In the genomic region with DNA sequence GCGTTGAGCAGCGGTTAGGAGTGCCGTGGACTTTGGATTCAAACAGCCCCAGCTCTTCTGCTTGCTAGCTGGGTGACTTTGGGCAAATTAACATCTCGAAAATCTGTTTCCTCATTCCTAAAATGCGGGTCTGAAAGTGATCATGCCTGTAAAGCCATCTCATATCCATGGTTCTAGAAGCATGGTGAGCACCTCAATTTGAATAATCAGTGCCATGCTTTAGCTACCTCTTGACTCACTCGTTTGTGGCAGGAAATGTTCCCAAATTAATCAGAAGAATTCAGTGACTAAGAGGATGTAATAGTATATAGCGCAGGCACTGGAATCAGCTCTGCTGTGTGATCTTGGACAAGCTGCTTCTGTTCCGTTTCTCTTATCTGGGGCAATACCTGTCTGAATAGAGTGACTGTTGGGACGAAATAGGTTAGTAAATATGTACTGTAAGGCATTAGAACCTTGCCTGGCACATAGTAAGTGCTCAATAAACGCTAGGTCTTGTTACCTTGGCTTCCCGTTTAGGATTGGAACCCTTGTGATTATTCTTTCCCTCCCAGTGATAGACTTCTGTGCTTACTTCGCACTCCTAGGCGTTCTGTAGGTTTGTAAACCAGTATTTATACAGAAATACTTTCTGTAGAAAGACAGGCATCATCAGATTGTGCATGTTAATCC, we compare ENCODE assay signal across 8 cellular contexts. TPM values are rescaled to one million over a fixed set of nuclear protein-coding genes. Genes with fewer than 3 reads are reported as not detected.
DNase-seq lines count a peak whose midpoint lies in the region; ATAC-seq and TF ChIP-seq lines count a peak whose summit lies in the region.

No MANE protein-coding gene starts in this region.

- H3K4me3 Mint-ChIP-seq in activated T-cell treated with anti-CD3 and anti-CD28 coated beads, Interleukin-2, amount 50 U/mL, for 24 hours, result peak overlapping the region; percentile 83
- H3K4me3 Mint-ChIP-seq in T-cell (peak overlapping the region; percentile 86 to 93 (median 91)), osteocyte (ENCODE audit: unreplicated experiment) (peak overlapping the region; percentile 93)

- POLR2A ChIA-PET in T-cell (lab: Charles Lee), result interaction anchor here in 1 of 2 donors (0.9 to 1.1 kb wide), 2 partner anchors 20 to 190 kb away, joined by 3 to 6 read pairs; no protein-coding TSS in a partner anchor

- no peaks in the 10 kb centered on the region for H3K36me3 Mint-ChIP-seq in activated T-cell treated with anti-CD3 and anti-CD28 coated beads, Interleukin-2, amount 50 U/mL, for 24 hours (ENCODE audit: low read depth)
- H3K36me3 Mint-ChIP-seq in T-cell (no peaks in the 10 kb centered on the region), osteocyte (ENCODE audit: unreplicated experiment) (no peaks in the 10 kb centered on the region)

- peak overlapping the region; percentile 76 for H3K4me3 ChIP-seq in fibroblast of the aortic adventitia (ENCODE audit: low read depth, low read length)

- no peak for DNase-seq in activated T-cell treated with anti-CD3 and anti-CD28 coated beads, Interleukin-2, amount 50 U/mL, for 24 hours
- DNase-seq in activated T-cell treated with anti-CD3 and anti-CD28 coated beads for 4 hours (no peak), T-cell (no peak), fibroblast of the aortic adventitia (ENCODE audit: low read depth) (peak; percentile 77), osteocyte (ENCODE audit: extremely low spot score, unreplicated experiment) (no peak), GM10266 (ENCODE audit: extremely low spot score) (no peak), Ammon's horn (ENCODE audit: low spot score) (no peak)

- ATAC-seq in T-cell (replicated peaks in 1 of 4), result no peak
- ATAC-seq in GM21447 (IDR thresholded peaks at IDR 0.05; ENCODE audit: unreplicated experiment), result no peak

- no peak for TF ChIP-seq CTCF in fibroblast of the aortic adventitia (IDR thresholded peaks at IDR 0.05; ENCODE audit: insufficient read depth, low read length)
- TF ChIP-seq CTCF in osteocyte (IDR thresholded peaks at IDR 0.05), result no peak
- no peak for TF ChIP-seq CTCF in GM10266 (IDR thresholded peaks at IDR 0.05; ENCODE audit: control insufficient read depth, insufficient read depth, low read depth, missing control alignments)

- CTCF ChIA-PET in T-cell (lab: Charles Lee), result interaction anchor here (0.7 to 4.2 kb wide), 5 partner anchors 27 to 1735 kb away, joined by 3 to 30 read pairs (median 4); a partner anchor contains a TSS

- H3K27ac Mint-ChIP-seq in activated T-cell treated with anti-CD3 and anti-CD28 coated beads, Interleukin-2, amount 50 U/mL, for 24 hours, result peak overlapping the region; percentile 85
- peak overlapping the region in 1 of 2 donors; percentile 55 for H3K27ac Mint-ChIP-seq in T-cell
- peak overlapping the region; percentile 86 for H3K27ac Mint-ChIP-seq in osteocyte (ENCODE audit: unreplicated experiment)

- no peaks in the 10 kb centered on the region for H3K9me3 Mint-ChIP-seq in activated T-cell treated with anti-CD3 and anti-CD28 coated beads, Interleukin-2, amount 50 U/mL, for 24 hours
- H3K9me3 Mint-ChIP-seq in T-cell (no peaks in the 10 kb centered on the region), osteocyte (ENCODE audit: unreplicated experiment) (no peaks in the 10 kb centered on the region)

- H3K27me3 Mint-ChIP-seq in activated T-cell treated with anti-CD3 and anti-CD28 coated beads, Interleukin-2, amount 50 U/mL, for 24 hours, result peaks cover 18% of the 10 kb centered on the region
- H3K27me3 Mint-ChIP-seq in T-cell (no peaks in the 10 kb centered on the region), osteocyte (ENCODE audit: unreplicated experiment) (no peaks in the 10 kb centered on the region)

- H3K4me1 Mint-ChIP-seq in activated T-cell treated with anti-CD3 and anti-CD28 coated beads, Interleukin-2, amount 50 U/mL, for 24 hours (ENCODE audit: low read depth), result peaks cover 20% of the 10 kb centered on the region
- peaks cover 22 to 30% (median 24%) of the 10 kb centered on the region in 3 donors for H3K4me1 Mint-ChIP-seq in T-cell
- H3K4me1 Mint-ChIP-seq in osteocyte (ENCODE audit: unreplicated experiment), result peaks cover 12% of the 10 kb centered on the region

RNA-seq across cellular contexts. Expression of a gene that starts 0.8 kb away (rescaled TPM):
- total RNA-seq in T-cell (1 to 10 TPM; 3.2 to 5.3 (median 3.6) TPM), fibroblast of the aortic adventitia (ENCODE audit: low replicate concordance) (9.6 and 29.3 TPM in 2 replicates), osteocyte (4.3 and 7.1 TPM in 2 replicates)

RNA-seq across cellular contexts. Expression of a gene that starts 32.4 kb away (rescaled TPM):
- total RNA-seq in T-cell, result 100 to 1,000 TPM; 275 to 308 (median 282) TPM
- 58.1 and 125 TPM in 2 replicates for total RNA-seq in fibroblast of the aortic adventitia (ENCODE audit: low replicate concordance)
- 120 and 130 TPM in 2 replicates for total RNA-seq in osteocyte

RNA-seq across cellular contexts. Expression of a gene that starts 53.0 kb away (rescaled TPM):
- 100 to 1,000 TPM; 196 to 240 (median 202) TPM for total RNA-seq in T-cell
- total RNA-seq in fibroblast of the aortic adventitia (ENCODE audit: low replicate concordance), result under 0.01 TPM in 1 of 2 replicates, not detected in the other
- total RNA-seq in osteocyte, result not detected in 2 replicates

RNA-seq across cellular contexts. Expression of a gene that starts 53.1 kb away (rescaled TPM):
- total RNA-seq in T-cell (10 to 100 TPM; 29.4 to 61.9 (median 45.4) TPM), fibroblast of the aortic adventitia (ENCODE audit: low replicate concordance) (3.5 and 5.7 TPM in 2 replicates), osteocyte (19.2 and 20.6 TPM in 2 replicates)

Comparison
In these comparisons a context has a peak if more than half of its experiments do, and no peak if none do; other contexts are left out.
1. RNA of a gene that starts 53.0 kb away (total RNA-seq): 196 to 240 TPM in T-cell; under 0.01 TPM in fibroblast of the aortic adventitia and not detected in osteocyte; every median in the first group is over 100 times any median in the second.
2. Peak in every context shown above with its lines, with median percentiles within 50 percentile points of each other: H3K4me3 Mint-ChIP-seq.